Comparison of ENCODE assay signal across 1 cellular context in the genomic region with DNA sequence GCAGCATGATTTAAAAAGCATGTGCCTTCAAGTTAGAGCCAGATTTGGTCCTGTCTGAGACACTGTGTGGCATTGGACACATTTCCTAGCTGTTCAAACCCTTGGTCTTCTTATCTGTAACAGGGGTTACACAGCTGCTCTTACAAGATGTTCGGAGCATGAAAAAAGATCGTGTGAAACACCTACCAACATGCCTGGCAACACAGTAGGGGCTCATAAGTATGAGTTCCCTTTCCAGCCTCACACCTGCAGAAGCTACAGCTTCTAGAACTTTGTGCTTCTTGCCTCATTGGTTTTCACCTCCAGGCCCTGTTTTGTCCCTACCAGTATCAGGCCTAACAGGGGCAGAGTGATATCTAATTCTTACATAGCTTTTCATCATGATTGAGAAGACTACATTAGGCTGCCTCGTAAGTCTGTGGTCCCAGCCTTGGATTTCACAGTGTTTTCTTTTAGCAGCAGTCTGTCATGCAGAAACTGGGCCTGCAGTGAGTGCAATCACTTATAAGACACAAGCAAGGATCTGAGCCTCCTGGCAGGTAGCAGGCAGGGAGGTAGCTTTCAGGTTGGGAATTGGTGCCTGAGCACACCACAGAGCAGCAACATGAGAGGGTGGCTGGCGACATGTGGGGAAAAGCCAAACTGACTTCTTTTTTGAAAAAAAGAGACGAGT.
TF ChIP-seq lines count a peak whose summit lies in the region.

No MANE protein-coding gene starts in this region.

TF ChIP-seq in SK-N-SH, 30 proteins besides CTCF, POLR2A, EP300 and RAD21 (continued from another document):
- TF ChIP-seq, protein P1, sequence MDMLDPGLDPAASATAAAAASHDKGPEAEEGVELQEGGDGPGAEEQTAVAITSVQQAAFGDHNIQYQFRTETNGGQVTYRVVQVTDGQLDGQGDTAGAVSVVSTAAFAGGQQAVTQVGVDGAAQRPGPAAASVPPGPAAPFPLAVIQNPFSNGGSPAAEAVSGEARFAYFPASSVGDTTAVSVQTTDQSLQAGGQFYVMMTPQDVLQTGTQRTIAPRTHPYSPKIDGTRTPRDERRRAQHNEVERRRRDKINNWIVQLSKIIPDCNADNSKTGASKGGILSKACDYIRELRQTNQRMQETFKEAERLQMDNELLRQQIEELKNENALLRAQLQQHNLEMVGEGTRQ (IDR thresholded peaks at IDR 0.05; ENCODE audit: borderline replicate concordance, low read depth, low read length): no peak
- TF ChIP-seq GABPA (IDR thresholded peaks at IDR 0.05; ENCODE audit: low read depth) (no peak), SIN3A (IDR thresholded peaks at IDR 0.05; ENCODE audit: borderline replicate concordance, low read depth, low read length) (no peak), NRF1 (IDR thresholded peaks at IDR 0.05; ENCODE audit: low read depth, low read length) (no peak), RCOR1 (IDR thresholded peaks at IDR 0.05; ENCODE audit: low read length) (no peak), EZH2phosphoT487 (IDR thresholded peaks at IDR 0.05; ENCODE audit: borderline replicate concordance, low read depth) (no peak), FOXJ3 (CRISPR knock-in tag; IDR thresholded peaks at IDR 0.05) (no peak), TAF1 (IDR thresholded peaks at IDR 0.05; ENCODE audit: borderline replicate concordance, low read depth, low read length) (no peak)
- TF ChIP-seq, protein P2, sequence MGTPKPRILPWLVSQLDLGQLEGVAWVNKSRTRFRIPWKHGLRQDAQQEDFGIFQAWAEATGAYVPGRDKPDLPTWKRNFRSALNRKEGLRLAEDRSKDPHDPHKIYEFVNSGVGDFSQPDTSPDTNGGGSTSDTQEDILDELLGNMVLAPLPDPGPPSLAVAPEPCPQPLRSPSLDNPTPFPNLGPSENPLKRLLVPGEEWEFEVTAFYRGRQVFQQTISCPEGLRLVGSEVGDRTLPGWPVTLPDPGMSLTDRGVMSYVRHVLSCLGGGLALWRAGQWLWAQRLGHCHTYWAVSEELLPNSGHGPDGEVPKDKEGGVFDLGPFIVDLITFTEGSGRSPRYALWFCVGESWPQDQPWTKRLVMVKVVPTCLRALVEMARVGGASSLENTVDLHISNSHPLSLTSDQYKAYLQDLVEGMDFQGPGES (IDR thresholded peaks at IDR 0.05; ENCODE audit: low read depth, low read length): no peak
- TF ChIP-seq, protein P3, sequence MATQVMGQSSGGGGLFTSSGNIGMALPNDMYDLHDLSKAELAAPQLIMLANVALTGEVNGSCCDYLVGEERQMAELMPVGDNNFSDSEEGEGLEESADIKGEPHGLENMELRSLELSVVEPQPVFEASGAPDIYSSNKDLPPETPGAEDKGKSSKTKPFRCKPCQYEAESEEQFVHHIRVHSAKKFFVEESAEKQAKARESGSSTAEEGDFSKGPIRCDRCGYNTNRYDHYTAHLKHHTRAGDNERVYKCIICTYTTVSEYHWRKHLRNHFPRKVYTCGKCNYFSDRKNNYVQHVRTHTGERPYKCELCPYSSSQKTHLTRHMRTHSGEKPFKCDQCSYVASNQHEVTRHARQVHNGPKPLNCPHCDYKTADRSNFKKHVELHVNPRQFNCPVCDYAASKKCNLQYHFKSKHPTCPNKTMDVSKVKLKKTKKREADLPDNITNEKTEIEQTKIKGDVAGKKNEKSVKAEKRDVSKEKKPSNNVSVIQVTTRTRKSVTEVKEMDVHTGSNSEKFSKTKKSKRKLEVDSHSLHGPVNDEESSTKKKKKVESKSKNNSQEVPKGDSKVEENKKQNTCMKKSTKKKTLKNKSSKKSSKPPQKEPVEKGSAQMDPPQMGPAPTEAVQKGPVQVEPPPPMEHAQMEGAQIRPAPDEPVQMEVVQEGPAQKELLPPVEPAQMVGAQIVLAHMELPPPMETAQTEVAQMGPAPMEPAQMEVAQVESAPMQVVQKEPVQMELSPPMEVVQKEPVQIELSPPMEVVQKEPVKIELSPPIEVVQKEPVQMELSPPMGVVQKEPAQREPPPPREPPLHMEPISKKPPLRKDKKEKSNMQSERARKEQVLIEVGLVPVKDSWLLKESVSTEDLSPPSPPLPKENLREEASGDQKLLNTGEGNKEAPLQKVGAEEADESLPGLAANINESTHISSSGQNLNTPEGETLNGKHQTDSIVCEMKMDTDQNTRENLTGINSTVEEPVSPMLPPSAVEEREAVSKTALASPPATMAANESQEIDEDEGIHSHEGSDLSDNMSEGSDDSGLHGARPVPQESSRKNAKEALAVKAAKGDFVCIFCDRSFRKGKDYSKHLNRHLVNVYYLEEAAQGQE (IDR thresholded peaks at IDR 0.05; ENCODE audit: low read depth, low read length): no peak
